1 cellular context compared by ENCODE assay signal in the genomic region with DNA sequence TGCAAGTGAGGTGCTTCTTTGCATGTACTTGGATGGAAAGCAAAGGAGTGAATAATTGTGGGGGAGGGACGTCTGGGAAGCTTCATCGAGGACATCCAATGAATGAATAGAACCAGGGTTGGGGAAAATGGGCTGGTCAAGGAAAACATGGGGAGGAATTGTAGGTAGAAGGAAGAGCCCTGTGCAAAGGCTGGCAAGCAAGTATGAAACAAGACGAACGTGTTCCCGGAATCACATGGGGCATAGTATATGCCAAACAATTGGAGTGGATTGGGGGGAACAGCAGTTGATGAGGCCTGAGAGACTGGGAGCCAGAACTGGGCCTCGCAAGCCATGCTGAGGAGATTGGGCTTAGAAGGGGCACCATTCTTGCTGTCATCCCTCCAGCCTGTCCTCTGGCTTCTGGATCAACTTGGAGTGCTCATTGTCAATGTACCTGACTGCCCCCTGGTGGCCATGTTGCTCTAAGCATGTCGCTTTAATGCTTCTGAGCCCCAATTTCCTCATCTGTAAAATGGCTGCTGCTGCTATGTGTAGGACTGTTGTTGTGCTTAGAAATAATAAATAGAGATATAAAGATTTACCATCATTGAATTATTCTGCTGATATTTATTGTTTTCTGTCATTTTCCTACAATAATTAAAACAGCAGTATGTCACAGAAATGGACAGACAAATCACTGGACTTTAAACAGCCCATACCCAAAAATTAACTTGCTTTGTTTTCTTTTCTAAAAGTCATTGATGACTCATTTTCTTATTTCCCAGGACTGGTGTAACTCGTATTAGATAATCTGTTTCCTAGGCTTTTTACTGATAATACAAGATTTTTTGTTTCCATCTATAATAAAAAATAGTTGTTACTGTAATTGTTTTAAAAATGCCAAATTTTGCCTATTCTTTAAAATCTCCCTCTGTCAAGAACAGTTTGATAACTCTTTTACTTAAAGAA.
A peak's percentile ranks its signal among the peaks of the same experiment; 100 is the strongest.
TF ChIP-seq lines count a peak whose summit lies in the region.

No MANE protein-coding gene starts in this region.

TF ChIP-seq in HEK293, 187 proteins besides CTCF, POLR2A, EP300 and RAD21 (continued from another document):
- TF ChIP-seq KLF10 (tag by site-specific recombination; IDR thresholded peaks at IDR 0.05) (0 out of 2 replicates have a peak, but pooled peaks have one; percentile 15), ZBTB8A (tag by site-specific recombination; IDR thresholded peaks at IDR 0.05) (0 out of 2 replicates have a peak, but pooled peaks have one; percentile 16), ZNF654 (tag by site-specific recombination; IDR thresholded peaks at IDR 0.05; ENCODE audit: low read depth) (peak; percentile 60), ZNF404 (tag by site-specific recombination; IDR thresholded peaks at IDR 0.05) (no peak)
